Comparison of ENCODE assay signal across 1 cellular context in the genomic region with DNA sequence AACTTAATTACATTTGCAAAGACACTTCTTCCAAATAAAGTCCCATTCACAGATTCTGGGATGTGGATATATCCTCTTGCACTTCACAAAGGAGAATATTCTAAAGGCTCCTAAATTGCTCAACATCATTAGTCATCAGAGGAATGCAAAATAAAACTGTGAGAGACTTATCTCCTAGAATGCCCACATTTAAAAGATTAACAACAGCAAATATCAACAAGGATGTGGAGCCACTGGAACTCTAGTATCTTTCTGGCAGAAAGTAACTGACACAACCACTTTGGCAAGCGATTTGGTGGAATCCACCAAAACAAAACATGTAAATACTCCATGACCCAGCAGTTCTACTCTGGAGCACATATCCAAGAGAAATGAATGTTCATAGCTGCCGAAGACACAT.
TF ChIP-seq lines count a peak whose summit lies in the region.

No MANE protein-coding gene starts in this region.

TF ChIP-seq in K562, 482 proteins besides CTCF, POLR2A, EP300 and RAD21:
- TF ChIP-seq RUNX1 (IDR thresholded peaks at IDR 0.05; ENCODE audit: low read depth), result no peak
- TF ChIP-seq FOSL1 (tag; conservative IDR thresholded peaks at IDR 0.05), result 0 out of 2 replicates have a peak, but pooled peaks have one; percentile 37
